ENCODE assay signal across 25 cellular contexts in genomic region chr2:108958632-108959341, GRCh38. TPM values are rescaled to one million over a fixed set of nuclear protein-coding genes. Genes with fewer than 3 reads are reported as not detected.
DNase-seq lines count a peak whose midpoint lies in the region; ATAC-seq and TF ChIP-seq lines count a peak whose summit lies in the region.
"Had no signal": no experiment of that assay in that cellular context is flagged by ENCODE, and none has a peak within 500 bp of the region (broad histone marks: within the 10 kb centered on the region; RNA-seq: fewer than 3 reads in every experiment).

No MANE protein-coding gene starts in this region.

- H3K79me1 ChIP-seq in neuronal stem cell (ENCODE audit: low read depth, low read length), result no peaks in the 10 kb centered on the region

- H3K14ac ChIP-seq in neuronal stem cell (ENCODE audit: low read length), result no peak overlapping the region

- H3K9ac ChIP-seq in HUES6 (ENCODE audit: low read length), result peak overlapping the region; percentile 38
- no peak overlapping the region for H3K9ac ChIP-seq in neuronal stem cell (ENCODE audit: low read depth, low read length, poor library complexity)

- H3K27ac ChIP-seq in HUES6 (ENCODE audit: low read depth, low read length) (no peak overlapping the region), heart right ventricle (no peak overlapping the region), neuronal stem cell (replicated peaks; ENCODE audit: low read length) (no peak overlapping the region)
- H3K27ac ChIP-seq: brain microvascular endothelial cell, coronary artery, prostate gland, thyroid gland had no signal

- no peak overlapping the region for H4K91ac ChIP-seq in neuronal stem cell (ENCODE audit: low read depth, low read length, poor library complexity)

- 54 to 72% methylated on average over 7 of the region's 7 CpGs for WGBS in heart right ventricle, 2 donors
- WGBS in neuronal stem cell (ENCODE audit: extremely low coverage in 2 of 2, insufficient read length in 2 of 2, insufficient replicate concordance in 1 of 2), 2 donors, result no CpG with 5 or more reads among the region's 7 CpGs

- no peak overlapping the region for H2BK12ac ChIP-seq in neuronal stem cell (ENCODE audit: low read length)

- ATAC-seq in heart right ventricle, result peak; percentile 63 to 88 (median 78)
- ATAC-seq: activated CD8-positive, alpha-beta T cell treated with anti-CD3 and anti-CD28 coated beads for 36 hours; left lobe of liver; stimulated activated memory B cell treated with anti-CD40 and anti-IgM and Interleukin-4, amounts not matched to agents 10 μg/mL and 1 μg/mL and 100 μg/mL, for 72 hours had no signal

- H2BK15ac ChIP-seq in neuronal stem cell (ENCODE audit: low read length), result peak overlapping the region; percentile 4

- H3K36me3 ChIP-seq in HUES6 (ENCODE audit: control insufficient read depth, insufficient read depth, low read length), result no peaks in the 10 kb centered on the region
- H3K36me3 ChIP-seq in heart right ventricle, result no peaks in the 10 kb centered on the region
- H3K36me3 ChIP-seq in neuronal stem cell (replicated peaks in 1 of 2; ENCODE audit: control insufficient read depth in 2 of 2, insufficient read depth in 2 of 2, low read length in 2 of 2), result no peaks in the 10 kb centered on the region
- H3K36me3 ChIP-seq: brain microvascular endothelial cell, prostate gland, thyroid gland had no signal

- H3K4ac ChIP-seq in neuronal stem cell (ENCODE audit: low read length), result no peak overlapping the region

- H2AK5ac ChIP-seq in neuronal stem cell (ENCODE audit: low read depth, low read length), result peak overlapping the region; percentile 33

- no peaks in the 10 kb centered on the region for H3K27me3 ChIP-seq in HUES6 (ENCODE audit: control insufficient read depth, insufficient read depth, low read length)
- no peaks in the 10 kb centered on the region for H3K27me3 ChIP-seq in heart right ventricle
- peaks cover 0 to 9% (median 0%) of the 10 kb centered on the region in 3 experiments for H3K27me3 ChIP-seq in neuronal stem cell (ENCODE audit: control insufficient read depth in 3 of 3, insufficient read depth in 3 of 3, low read depth in 1 of 3, low read length in 3 of 3)
- H3K27me3 ChIP-seq: thyroid gland had no signal

- no peak overlapping the region for H3K4me3 ChIP-seq in HUES6 (ENCODE audit: low read depth, low read length)
- H3K4me3 ChIP-seq in heart right ventricle, result no peak overlapping the region
- no peak overlapping the region for H3K4me3 ChIP-seq in neuronal stem cell (ENCODE audit: low read length in 2 of 2)
- H3K4me3 ChIP-seq: coronary artery, prostate gland, thyroid gland had no signal

- peak overlapping the region; percentile 23 for H3K18ac ChIP-seq in neuronal stem cell (ENCODE audit: low read length)

- no peaks in the 10 kb centered on the region for H3K9me3 ChIP-seq in HUES6 (ENCODE audit: control insufficient read depth, insufficient read depth, low read depth, low read length)
- no peaks in the 10 kb centered on the region for H3K9me3 ChIP-seq in heart right ventricle
- H3K9me3 ChIP-seq in neuronal stem cell (replicated peaks in 1 of 2; ENCODE audit: control insufficient read depth in 2 of 2, insufficient read depth in 1 of 2, low read depth in 1 of 2, low read length in 2 of 2), result peaks cover 0 to 2% of the 10 kb centered on the region in 2 donors
- H3K9me3 ChIP-seq: prostate gland, thyroid gland had no signal

- H3K4me1 ChIP-seq in HUES6 (ENCODE audit: control insufficient read depth, insufficient read depth, low read length) (peaks cover 16% of the 10 kb centered on the region), heart right ventricle (peaks cover 0 to 20% (median 0%) of the 10 kb centered on the region in 9 donors), neuronal stem cell (ENCODE audit: control insufficient read depth in 2 of 2, insufficient read depth in 1 of 2, low read depth in 1 of 2, low read length in 2 of 2) (peaks cover 0 to 9% of the 10 kb centered on the region in 2 donors)
- H3K4me1 ChIP-seq: prostate gland, thyroid gland had no signal

- H3K9me3 Mint-ChIP-seq in activated CD4-positive, alpha-beta T cell treated with anti-CD3 and anti-CD28 coated beads, Interleukin-2, amount 10 ng/mL, durations not matched to agents 7 days and 5 days, result peaks cover 2% of the 10 kb centered on the region
- H3K9me3 Mint-ChIP-seq: activated B cell treated with CpG ODN at 0.5 μM for 24 hours; activated CD8-positive, alpha-beta T cell treated with anti-CD3 and anti-CD28 coated beads for 36 hours; stimulated activated memory B cell treated with anti-CD40 and anti-IgM and Interleukin-4, amounts not matched to agents 10 μg/mL and 1 μg/mL and 100 μg/mL, for 72 hours had no signal

- peaks cover 44% of the 10 kb centered on the region for H3K4me1 Mint-ChIP-seq in activated CD4-positive, alpha-beta T cell treated with anti-CD3 and anti-CD28 coated beads, Interleukin-2, amount 10 ng/mL, durations not matched to agents 7 days and 5 days
- H3K4me1 Mint-ChIP-seq: activated B cell treated with CpG ODN at 0.5 μM for 24 hours; stimulated activated memory B cell treated with anti-CD40 and anti-IgM and Interleukin-4, amounts not matched to agents 10 μg/mL and 1 μg/mL and 100 μg/mL, for 72 hours had no signal

- H3K36me3 Mint-ChIP-seq in activated CD4-positive, alpha-beta T cell treated with anti-CD3 and anti-CD28 coated beads, Interleukin-2, amount 10 ng/mL, durations not matched to agents 7 days and 5 days (ENCODE audit: low read depth), result peaks cover 2% of the 10 kb centered on the region
- H3K36me3 Mint-ChIP-seq: stimulated activated memory B cell treated with anti-CD40 and anti-IgM and Interleukin-4, amounts not matched to agents 10 μg/mL and 1 μg/mL and 100 μg/mL, for 72 hours had no signal

- TF ChIP-seq CTCF in heart right ventricle (IDR thresholded peaks at IDR 0.05), result no peak

- CTCF ChIA-PET in activated CD4-positive, alpha-beta T cell treated with anti-CD3 and anti-CD28 coated beads, Interleukin-2, amount 10 ng/mL, durations not matched to agents 7 days and 5 days (lab: Charles Lee), result interaction anchor here (0.5 to 1.3 kb wide), 2 partner anchors 10 to 510 kb away, joined by 4 read pairs; no protein-coding TSS in a partner anchor

- peak overlapping the region; percentile 74 for H3K27ac Mint-ChIP-seq in activated CD4-positive, alpha-beta T cell treated with anti-CD3 and anti-CD28 coated beads, Interleukin-2, amount 10 ng/mL, durations not matched to agents 7 days and 5 days
- H3K27ac Mint-ChIP-seq: activated B cell treated with CpG ODN at 0.5 μM for 24 hours; stimulated activated memory B cell treated with anti-CD40 and anti-IgM and Interleukin-4, amounts not matched to agents 10 μg/mL and 1 μg/mL and 100 μg/mL, for 72 hours had no signal

- no peak overlapping the region for H3K23ac ChIP-seq in neuronal stem cell (ENCODE audit: low read depth, low read length, poor library complexity)

- POLR2A ChIA-PET in activated CD4-positive, alpha-beta T cell treated with anti-CD3 and anti-CD28 coated beads, Interleukin-2, amount 10 ng/mL, durations not matched to agents 7 days and 5 days (lab: Charles Lee), result no interaction called here

- H3K4me3 Mint-ChIP-seq in activated CD4-positive, alpha-beta T cell treated with anti-CD3 and anti-CD28 coated beads, Interleukin-2, amount 10 ng/mL, durations not matched to agents 7 days and 5 days, result no peak overlapping the region
- H3K4me3 Mint-ChIP-seq: activated B cell treated with CpG ODN at 0.5 μM for 24 hours; stimulated activated memory B cell treated with anti-CD40 and anti-IgM and Interleukin-4, amounts not matched to agents 10 μg/mL and 1 μg/mL and 100 μg/mL, for 72 hours had no signal

- H3K4me2 ChIP-seq in neuronal stem cell (ENCODE audit: insufficient read depth, low read length, poor library complexity, severe bottlenecking), result no peak overlapping the region

- H4K8ac ChIP-seq in neuronal stem cell (ENCODE audit: low read depth, low read length), result no peak overlapping the region

- H2BK5ac ChIP-seq in neuronal stem cell (ENCODE audit: low read length), result peak overlapping the region; percentile 11

- no peak for DNase-seq in activated CD4-positive, alpha-beta T cell treated with anti-CD3 and anti-CD28 coated beads, Interleukin-2, amount 10 ng/mL, durations not matched to agents 7 days and 5 days
- no peak for DNase-seq in activated CD4-positive, alpha-beta T cell treated with anti-CD3 and anti-CD28 coated beads, Interleukin-2, amount 50 U/mL, for 48 hours
- DNase-seq in heart right ventricle (peak in 1 of 2 donors; percentile 36), neuronal stem cell (ENCODE audit: low spot score) (no peak), NCI-H526 treated with DMSO at 0.1 percent for 48 hours (lab: John Stamatoyannopoulos, UW) (no peak), dedifferentiated amniotic fluid mesenchymal stem cell (ENCODE audit: extremely low spot score) (no peak)
- DNase-seq in stimulated activated CD4-positive, alpha-beta T cell treated with anti-CD3 and anti-CD28 coated beads, Interleukin-4, amount 100 ng/mL, for 24 hours, result no peak
- DNase-seq: 8988T; activated B cell treated with CpG ODN at 0.5 μM for 24 hours; activated CD8-positive, alpha-beta T cell treated with anti-CD3 and anti-CD28 coated beads for 36 hours; AML-193; brain microvascular endothelial cell; DMS79 treated with DMSO at 0.1 percent for 48 hours; glutamatergic neuron; NCI-H1092; NCI-H187 treated with DMSO at 0.1 percent for 48 hours; NCI-H82; T1000; thyroid gland had no signal

- intact Hi-C loops in heart right ventricle (cut with DNase I), result loop anchor here in 1 of 10 donors (1.0 kb wide), 1 partner anchor 13 kb away; no protein-coding TSS in a partner anchor

- H2BK120ac ChIP-seq in neuronal stem cell (ENCODE audit: low read depth, low read length), result no peak overlapping the region

- no peaks in the 10 kb centered on the region for H3K27me3 Mint-ChIP-seq in activated CD4-positive, alpha-beta T cell treated with anti-CD3 and anti-CD28 coated beads, Interleukin-2, amount 10 ng/mL, durations not matched to agents 7 days and 5 days
- H3K27me3 Mint-ChIP-seq: activated CD8-positive, alpha-beta T cell treated with anti-CD3 and anti-CD28 coated beads for 36 hours had no signal

- no peak overlapping the region for H2AFZ ChIP-seq in neuronal stem cell (ENCODE audit: low read length)

RNA-seq across cellular contexts. Expression of gene EDAR, which starts 30.2 kb away (rescaled TPM):
- under 1 TPM; 0.87 TPM for total RNA-seq in activated CD4-positive, alpha-beta T cell treated with anti-CD3 and anti-CD28 coated beads, Interleukin-2, amount 10 ng/mL, durations not matched to agents 7 days and 5 days
- total RNA-seq in heart right ventricle, result under 1 TPM in 2 of 10 donors, not detected in 8; 0.07 to 0.34 TPM
- not detected for polyA plus RNA-seq in heart right ventricle
- polyA plus RNA-seq in neuronal stem cell (2013, experiment 1 of 2), result not detected
- not detected for polyA plus RNA-seq in neuronal stem cell (2013, experiment 2 of 2)
- total RNA-seq: activated B cell treated with CpG ODN at 0.5 μM for 24 hours, LHCN-M2, thyroid gland had no signal
